Comparison of ENCODE assay signal across 8 cellular contexts in the genomic region with DNA sequence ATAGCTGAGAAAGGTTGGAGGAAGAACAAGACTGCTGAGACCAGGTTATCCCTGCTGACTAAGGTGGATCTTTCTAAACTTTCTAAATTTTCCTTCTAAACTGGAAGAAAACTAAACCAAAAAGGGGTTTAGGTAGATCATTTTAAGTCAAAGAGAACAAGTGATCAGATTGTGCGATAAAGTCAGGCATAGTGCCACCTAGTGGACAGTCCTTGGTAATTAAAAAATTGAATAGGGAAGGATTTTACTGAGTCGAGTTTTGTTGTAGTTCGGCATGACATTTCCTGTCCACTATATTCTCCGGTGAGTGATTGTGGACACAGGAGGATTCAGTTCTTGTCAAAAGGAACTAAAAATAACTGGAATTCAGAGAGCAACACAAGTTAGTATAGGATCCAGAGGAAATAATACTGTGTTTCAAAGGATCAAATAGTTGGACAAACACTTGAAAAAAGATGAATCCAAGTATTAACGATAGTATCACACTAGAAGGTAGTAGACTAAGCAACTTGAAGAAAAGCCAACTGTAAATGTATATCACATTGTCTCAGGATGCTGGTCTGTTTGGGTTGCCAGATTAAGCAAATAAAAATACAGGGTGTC.
DNase-seq lines count a peak whose midpoint lies in the region; ATAC-seq and TF ChIP-seq lines count a peak whose summit lies in the region.

No MANE protein-coding gene starts in this region.

- H3K4me3 ChIP-seq in AG09309 (ENCODE audit: control insufficient read depth, low read depth, low read length) (no peak overlapping the region), ascending aorta (no peak overlapping the region)

- no peaks in the 10 kb centered on the region for H3K4me1 Mint-ChIP-seq in HFFc6 (ENCODE audit: low read depth)

- no peaks in the 10 kb centered on the region for H3K36me3 ChIP-seq in ascending aorta

- no peaks in the 10 kb centered on the region for H3K36me3 Mint-ChIP-seq in HFFc6 (ENCODE audit: low read depth)

- H3K27ac Mint-ChIP-seq in HFFc6 = no peak overlapping the region

- H3K27me3 ChIP-seq in ascending aorta = no peaks in the 10 kb centered on the region

- H3K27ac ChIP-seq in ascending aorta = no peak overlapping the region

- ATAC-seq in left lobe of liver = peak; percentile 92

- peaks cover 6% of the 10 kb centered on the region for H3K9me3 Mint-ChIP-seq in HFFc6

- H3K4me1 ChIP-seq in ascending aorta = no peaks in the 10 kb centered on the region

- intact Hi-C loops in ascending aorta (cut with DNase I) = no loop called here

- CTCF ChIA-PET in GM10248 (lab: Yijun Ruan, JAX) = interaction anchor here (0.6 to 1.7 kb wide), 9 partner anchors 10 to 231 kb away, joined by 3 to 5 read pairs (median 4); no protein-coding TSS in a partner anchor

- POLR2A ChIA-PET in GM10248 (lab: Yijun Ruan, JAX) = no interaction called here

- no peaks in the 10 kb centered on the region for H3K9me3 ChIP-seq in ascending aorta

- H3K27me3 Mint-ChIP-seq in HFFc6 (ENCODE audit: insufficient read depth) = no peaks in the 10 kb centered on the region

- DNase-seq in AG09309 (ENCODE audit: low read depth) = no peak
- peak; percentile 31 for DNase-seq in GM10248 (ENCODE audit: extremely low spot score)
- DNase-seq in HFFc6 = peak; percentile 16
- peak; percentile 19 for DNase-seq in NCI-H1694 treated with DMSO at 0.1 percent for 48 hours (lab: John Stamatoyannopoulos, UW)
- no peak for DNase-seq in ascending aorta (ENCODE audit: low spot score in 2 of 2)
- no peak for DNase-seq in left lobe of liver (ENCODE audit: low spot score)
- no peak for DNase-seq in DMS79 (lab: John Stamatoyannopoulos, UW)
- no peak for DNase-seq in HCEC 1CT

- no peak overlapping the region for H3K4me3 Mint-ChIP-seq in HFFc6

- TF ChIP-seq CTCF in AG09309 (IDR thresholded peaks at IDR 0.05; ENCODE audit: control insufficient read depth, insufficient read depth, low read depth, low read length, missing control alignments) = peak; percentile 31
- TF ChIP-seq CTCF in GM10248 (IDR thresholded peaks at IDR 0.05; ENCODE audit: control extremely low read depth, extremely low read depth, low read depth, missing control alignments) = peak; percentile 67
- peak; percentile 83 for TF ChIP-seq CTCF in HFFc6 (IDR thresholded peaks at IDR 0.05)
- peak in 2 of 3 experiments; percentile 39 to 42 for TF ChIP-seq CTCF in ascending aorta (IDR thresholded peaks at IDR 0.05)

Comparison
In these comparisons a context has a peak if more than half of its experiments do, and no peak if none do; other contexts are left out.
1. DNase-seq: peak in GM10248 (single experiment), HFFc6 (single experiment) and NCI-H1694 treated with DMSO at 0.1 percent for 48 hours (single experiment); none in AG09309 (single experiment), ascending aorta (0 of 2), left lobe of liver (single experiment), DMS79 (single experiment) and HCEC 1CT (single experiment).
2. CTCF ChIP-seq: peak in every context shown above with its lines; median percentile 83 in HFFc6; 67 in GM10248; 40 in ascending aorta; 31 in AG09309.